Comparison of ENCODE assay signal across 2 cellular contexts in genomic region chr3:38021196-38021595, GRCh38.
TF ChIP-seq lines count a peak whose summit lies in the region.

No MANE protein-coding gene starts in this region.

TF ChIP-seq in IMR-90, 13 proteins besides CTCF, POLR2A, EP300 and RAD21:
- TF ChIP-seq MAFK (IDR thresholded peaks at IDR 0.05; ENCODE audit: low read depth, low read length) (no peak), NFE2L2 (IDR thresholded peaks at IDR 0.05; ENCODE audit: low read depth, low read length) (no peak), CHD1 (IDR thresholded peaks at IDR 0.05; ENCODE audit: low read depth, low read length) (no peak), MAZ (IDR thresholded peaks at IDR 0.05; ENCODE audit: borderline replicate concordance, low read depth, low read length) (no peak), RCOR1 (IDR thresholded peaks at IDR 0.05; ENCODE audit: insufficient replicate concordance, low read length) (no peak), MXI1 (IDR thresholded peaks at IDR 0.05; ENCODE audit: borderline replicate concordance, low read depth, low read length) (no peak), ELK1 (IDR thresholded peaks at IDR 0.05; ENCODE audit: borderline replicate concordance, low read depth, low read length) (no peak), SMC3 (IDR thresholded peaks at IDR 0.05; ENCODE audit: low read depth, low read length) (no peak), RFX5 (IDR thresholded peaks at IDR 0.05; ENCODE audit: low read depth, low read length) (no peak), CEBPB (IDR thresholded peaks at IDR 0.05; ENCODE audit: low read depth, low read length) (no peak), FOS (IDR thresholded peaks at IDR 0.05; ENCODE audit: low read depth, low read length) (no peak), USF2 (IDR thresholded peaks at IDR 0.05; ENCODE audit: low read depth, low read length) (no peak)
TF ChIP-seq in IMR-90: peak in this region for 0.

TF ChIP-seq in H1, 55 proteins besides CTCF, POLR2A, EP300 and RAD21:
- TF ChIP-seq USF2 (IDR thresholded peaks at IDR 0.05; ENCODE audit: low read length) (no peak), TAF1 (IDR thresholded peaks at IDR 0.05; ENCODE audit: low read depth, low read length) (no peak), SP1 (IDR thresholded peaks at IDR 0.05; ENCODE audit: low read depth, low read length) (no peak), CHD1 (IDR thresholded peaks at IDR 0.05; ENCODE audit: low read depth, low read length) (no peak), TCF12 (IDR thresholded peaks at IDR 0.05; ENCODE audit: low read depth, low read length) (no peak), SP2 (IDR thresholded peaks at IDR 0.05; ENCODE audit: low read length) (no peak), ATF2 (IDR thresholded peaks at IDR 0.05; ENCODE audit: low read length) (no peak), PHF8 (conservative IDR thresholded peaks at IDR 0.05; ENCODE audit: low read depth, low read length) (no peak), ASH2L (IDR thresholded peaks at IDR 0.05; ENCODE audit: low read length) (no peak)
